ENCODE assay signal across 12 cellular contexts in genomic region chr14:38290601-38291190, GRCh38. TPM values are rescaled to one million over a fixed set of nuclear protein-coding genes. Genes with fewer than 3 reads are reported as not detected.
DNase-seq lines count a peak whose midpoint lies in the region; ATAC-seq and TF ChIP-seq lines count a peak whose summit lies in the region.
"Had no signal": no experiment of that assay in that cellular context is flagged by ENCODE, and none has a peak within 500 bp of the region (broad histone marks: within the 10 kb centered on the region; RNA-seq: fewer than 3 reads in every experiment).

No MANE protein-coding gene starts in this region.

- intact Hi-C loops in head of caudate nucleus (cut with DNase I): no loop called here

- no peaks in the 10 kb centered on the region for H3K9me2 ChIP-seq in Karpas-422 (replicated peaks; ENCODE audit: insufficient read depth, low read length)

- H3K79me2 ChIP-seq in Karpas-422 (ENCODE audit: low read length): no peaks in the 10 kb centered on the region

- ATAC-seq in lung (ENCODE audit: insufficient read depth, low FRiP score) (peak; percentile 77), T-helper 17 cell (no peak), GM18517 (IDR thresholded peaks at IDR 0.05; ENCODE audit: unreplicated experiment) (no peak)

- no peaks in the 10 kb centered on the region for H3K9me3 ChIP-seq in Karpas-422 (ENCODE audit: low read length)
- no peaks in the 10 kb centered on the region for H3K9me3 ChIP-seq in lung (ENCODE audit: control insufficient read depth in 2 of 2, insufficient read depth in 1 of 2, low read length in 1 of 2)
- H3K9me3 ChIP-seq in T-helper 17 cell (ENCODE audit: control insufficient read depth, low read length, poor library complexity, severe bottlenecking): no peaks in the 10 kb centered on the region
- H3K9me3 ChIP-seq: testis had no signal

- no peaks in the 10 kb centered on the region for H3K4me1 ChIP-seq in Karpas-422 (ENCODE audit: low read length)
- H3K4me1 ChIP-seq in lung (ENCODE audit: control insufficient read depth in 2 of 2, insufficient read depth in 2 of 2, low read length in 2 of 2): peaks cover 0 to 3% of the 10 kb centered on the region in 2 donors
- H3K4me1 ChIP-seq: testis had no signal

- 19 to 40% methylated on average over 5 of the region's 5 CpGs for WGBS in lung, 2 donors

- no peak overlapping the region for H3K27ac Mint-ChIP-seq in T-helper 17 cell

- TF ChIP-seq CTCF in AG09309 (IDR thresholded peaks at IDR 0.05; ENCODE audit: control insufficient read depth, insufficient read depth, low read depth, low read length, missing control alignments) (no peak), lung (IDR thresholded peaks at IDR 0.05; ENCODE audit: control extremely low read depth, extremely low read depth) (no peak)

- no peak overlapping the region for H3K4me3 Mint-ChIP-seq in T-helper 17 cell

- no peaks in the 10 kb centered on the region for H4K20me1 ChIP-seq in Karpas-422 (ENCODE audit: insufficient read depth, low read depth, low read length)

- no peak overlapping the region for H3K27ac ChIP-seq in Karpas-422 (ENCODE audit: low read length)
- H3K27ac ChIP-seq in lung (ENCODE audit: low read depth in 1 of 2, low read length in 1 of 2): peak overlapping the region in 1 of 2 donors; percentile 21
- H3K27ac ChIP-seq: testis had no signal

- H3K4me3 ChIP-seq in AG09309 (ENCODE audit: control insufficient read depth, low read depth, low read length) (no peak overlapping the region), Karpas-422 (ENCODE audit: low read length) (no peak overlapping the region), lung (no peak overlapping the region)
- H3K4me3 ChIP-seq: testis had no signal

- 0 out of 2 replicates have a peak overlapping the region, but pooled peaks have one; percentile 26 for H2AFZ ChIP-seq in Karpas-422 (ENCODE audit: low read length)

- H3K27me3 ChIP-seq in Karpas-422 (ENCODE audit: low read length) (no peaks in the 10 kb centered on the region; the same call in 1 of the 2 replicates), lung (ENCODE audit: control insufficient read depth, insufficient read depth) (no peaks in the 10 kb centered on the region)
- H3K27me3 ChIP-seq: testis had no signal

- H3K36me3 Mint-ChIP-seq in T-helper 17 cell (ENCODE audit: low read depth): no peaks in the 10 kb centered on the region

- H3K9ac ChIP-seq in Karpas-422 (ENCODE audit: low read length): no peak overlapping the region

- H3K4me1 Mint-ChIP-seq in T-helper 17 cell: no peaks in the 10 kb centered on the region

- no peak overlapping the region for H3K4me2 ChIP-seq in Karpas-422 (ENCODE audit: low read depth, low read length, poor library complexity, severe bottlenecking)

- peak; percentile 91 for DNase-seq in AG09309 (ENCODE audit: low read depth)
- no peak for DNase-seq in Karpas-422
- peak; percentile 93 to 99 for DNase-seq in dermis microvascular lymphatic vessel endothelial cell (ENCODE audit: low read depth in 2 of 2)
- peak; percentile 33 for DNase-seq in lung (ENCODE audit: low spot score)
- DNase-seq in T-helper 17 cell: no peak
- DNase-seq in head of caudate nucleus: no peak
- DNase-seq in COLO829 (ENCODE audit: low spot score): no peak
- DNase-seq: effector CD4-positive, alpha-beta T cell; stimulated activated CD4-positive, alpha-beta T cell treated with anti-CD3 and anti-CD28 coated beads, Interleukin-4, amount 100 ng/mL, for 1 hour; testis had no signal

- no peaks in the 10 kb centered on the region for H3K36me3 ChIP-seq in Karpas-422 (ENCODE audit: insufficient read depth, low read length)
- no peaks in the 10 kb centered on the region for H3K36me3 ChIP-seq in lung (ENCODE audit: control insufficient read depth in 2 of 2, insufficient read depth in 2 of 2, low read length in 2 of 2)

- no peaks in the 10 kb centered on the region for H3K27me3 Mint-ChIP-seq in T-helper 17 cell

RNA-seq across cellular contexts. Expression of gene CLEC14A, which starts 34.8 kb away (rescaled TPM):
- not detected in 2 replicates for total RNA-seq in Karpas-422 (2014; rRNA removed; shearing (Covaris generic); ENCODE audit: low replicate concordance)
- total RNA-seq in dermis microvascular lymphatic vessel endothelial cell: 84.2 and 116 TPM in 2 replicates
- total RNA-seq in lung: 10 to 100 TPM; 91.3 to 97.7 TPM
- polyA plus RNA-seq in lung: 10 to 100 TPM; 28.4 to 75.3 TPM
- not detected for total RNA-seq in T-helper 17 cell
- total RNA-seq: NCI-H460 had no signal

Comparison
In these comparisons a context has a peak if more than half of its experiments do, and no peak if none do; other contexts are left out.
1. DNase-seq: peak in AG09309 (single experiment), dermis microvascular lymphatic vessel endothelial cell (2 of 2) and lung (single experiment); none in Karpas-422 (single experiment), T-helper 17 cell (0 of 3), head of caudate nucleus (0 of 42) and COLO829 (single experiment).
2. RNA of gene CLEC14A, which starts 34.8 kb away (total RNA-seq): 91.3 to 97.7 TPM in lung and 84.2 to 116 TPM in dermis microvascular lymphatic vessel endothelial cell; not detected in Karpas-422 and not detected in T-helper 17 cell; every median in the first group is over 10 times any median in the second.